Comparison of ENCODE assay signal across 8 cellular contexts in the genomic region with DNA sequence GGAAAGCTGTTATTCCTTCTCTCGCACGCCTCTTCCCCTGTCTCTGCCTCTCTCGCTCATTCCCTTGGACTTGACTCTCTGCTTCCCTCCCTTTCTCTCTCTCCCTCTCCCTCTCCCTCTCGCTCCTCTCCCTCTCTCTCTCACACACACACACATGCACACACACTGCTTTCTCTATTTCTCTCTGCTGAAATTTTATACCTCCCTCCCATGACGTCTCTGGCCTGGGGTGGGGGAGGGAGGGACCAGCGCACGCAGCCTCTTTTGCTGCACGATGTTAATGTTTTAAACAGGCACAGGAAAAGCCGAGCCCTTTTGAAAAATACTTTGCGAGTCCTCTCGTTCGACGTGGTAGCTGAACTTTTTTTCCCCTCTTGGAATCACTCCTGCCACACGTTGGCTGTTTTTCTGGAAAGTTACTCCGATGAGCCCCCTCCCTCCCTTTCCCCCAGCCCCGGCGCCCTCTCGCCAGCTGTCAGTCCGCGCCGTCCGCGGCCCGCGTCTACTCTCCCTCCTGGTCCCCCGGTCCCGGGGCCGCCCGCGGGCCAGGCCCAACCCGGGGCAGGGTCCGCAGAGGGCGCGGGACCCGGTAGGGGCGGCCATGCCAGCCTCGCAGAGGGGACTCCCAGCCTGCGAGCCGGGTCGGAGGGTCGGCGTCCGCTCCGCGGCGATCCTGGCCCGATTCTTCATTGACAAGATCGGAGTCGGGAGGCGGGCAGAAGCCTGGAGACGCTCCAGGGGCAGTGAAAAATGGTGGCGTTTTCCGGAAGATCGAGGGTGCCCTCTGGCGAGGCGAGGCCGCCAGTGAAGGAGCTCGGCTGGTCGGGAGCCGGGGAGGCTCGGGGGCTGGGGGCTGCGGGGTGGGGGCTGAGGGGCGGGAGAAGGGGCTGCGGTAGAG. TPM values are rescaled to one million over a fixed set of nuclear protein-coding genes. Genes with fewer than 3 reads are reported as not detected.
DNase-seq lines count a peak whose midpoint lies in the region; ATAC-seq and TF ChIP-seq lines count a peak whose summit lies in the region.

A gene (minus strand): TSS at position 170 of the 898 bp plus-strand sequence. CDS start 1,102 bp downstream, outside the sequence.

- H3K4me3 ChIP-seq in mammary epithelial cell (replicated peaks in 1 of 3; ENCODE audit: insufficient read depth in 1 of 3, low read depth in 2 of 3, low read length in 3 of 3) (peak within 1 kb of the TSS; percentile 57 to 62 (median 61)), skin epidermis (peak within 1 kb of the TSS; percentile 46 to 82 (median 66))

- peak within 1 kb of the TSS; percentile 86 for H3K4me2 ChIP-seq in mammary epithelial cell (ENCODE audit: insufficient read depth, low read depth, low read length)

- H3K27ac ChIP-seq in mammary epithelial cell (ENCODE audit: insufficient read depth, low read depth, low read length) (peak within 1 kb of the TSS; percentile 59), skin epidermis (peak within 1 kb of the TSS; percentile 71 to 95 (median 90))

- POLR2A ChIA-PET in WTC11 (lab: Charles Lee): interaction anchor here (1.0 to 1.1 kb wide), 2 partner anchors 75 to 82 kb away, joined by 3 to 5 read pairs; no protein-coding TSS in a partner anchor

- dilution Hi-C loops in mammary epithelial cell (cut with HindIII; ENCODE audit: low sequenced_read_pairs): no loop called here

- H3K4me1 ChIP-seq in mammary epithelial cell (ENCODE audit: insufficient read depth, low read length): peaks cover 34% of the 10 kb centered on the region

- H3K9ac ChIP-seq in mammary epithelial cell (ENCODE audit: insufficient read depth, low read length): peak within 1 kb of the TSS; percentile 73

- H3K27me3 ChIP-seq in mammary epithelial cell (ENCODE audit: insufficient read depth, low read length): no peaks in the 10 kb centered on the region

- peaks cover 12% of the 10 kb centered on the region for H3K79me2 ChIP-seq in mammary epithelial cell (ENCODE audit: insufficient read depth, low read length)

- no peaks in the 10 kb centered on the region for H3K9me3 Mint-ChIP-seq in WTC11
- H3K9me3 Mint-ChIP-seq in immature natural killer cell: no peaks in the 10 kb centered on the region

- peak; percentile 80 for TF ChIP-seq CTCF in GM10266 (IDR thresholded peaks at IDR 0.05; ENCODE audit: control insufficient read depth, insufficient read depth, low read depth, missing control alignments)
- peak; percentile 34; the same call in 1 of the 2 replicates for TF ChIP-seq CTCF in WTC11 (IDR thresholded peaks at IDR 0.05)
- peak; percentile 28 to 71 for TF ChIP-seq CTCF in mammary epithelial cell (conservative IDR thresholded peaks at IDR 0.05 in 1 of 2, IDR thresholded peaks at IDR 0.05 in 1 of 2; ENCODE audit: extremely low read depth in 1 of 2, insufficient read depth in 1 of 2, low read depth in 1 of 2, low read length in 2 of 2)

- peaks cover 46% of the 10 kb centered on the region for H3K4me1 Mint-ChIP-seq in WTC11
- peaks cover 48 to 51% of the 10 kb centered on the region in 2 donors for H3K4me1 Mint-ChIP-seq in immature natural killer cell

- intact Hi-C loops in mammary epithelial cell (cut with micrococcal nuclease): loop anchor here (1.0 to 10.0 kb wide), 7 partner anchors 76 to 675 kb away; a partner anchor contains a TSS

- BruUV-seq in mammary epithelial cell (replicated peaks; lab: Mats Ljungman, UMichigan): no TSS peak

- ATAC-seq in HG02943 (IDR thresholded peaks at IDR 0.05; ENCODE audit: low read depth, unreplicated experiment) (peak; percentile 44), WTC11 (peak; percentile 65), HG02840 (IDR thresholded peaks at IDR 0.05; ENCODE audit: low FRiP score, unreplicated experiment) (no peak)

- H3K27ac Mint-ChIP-seq in WTC11: no peak within 1 kb of the TSS; the same call in 1 of the 2 replicates
- peak within 1 kb of the TSS; percentile 89 to 100 (median 95) for H3K27ac Mint-ChIP-seq in immature natural killer cell

- peak within 1 kb of the TSS; percentile 95 for H2AFZ ChIP-seq in mammary epithelial cell (ENCODE audit: low read depth, low read length)

- CTCF ChIA-PET in WTC11 (lab: Charles Lee): interaction anchor here (0.6 to 10.6 kb wide), 49 partner anchors 8 to 554 kb away, joined by 3 to 307 read pairs (median 4); a partner anchor contains a TSS
- CTCF ChIA-PET in mammary epithelial cell (lab: Charles Lee; ENCODE audit: low non-redundant PET): interaction anchor here (0.5 to 1.4 kb wide), 5 partner anchors 75 to 273 kb away, joined by 3 to 20 read pairs (median 5); no protein-coding TSS in a partner anchor

- in situ Hi-C loops in mammary epithelial cell (cut with MboI; ENCODE audit: low sequenced_read_pairs in 2 of 2): loop anchor here (5.0 kb wide), 1 partner anchor 270 kb away; no protein-coding TSS in a partner anchor

- H3K36me3 ChIP-seq in mammary epithelial cell (ENCODE audit: insufficient read depth, low read length): no peaks in the 10 kb centered on the region

- no peaks in the 10 kb centered on the region for H4K20me1 ChIP-seq in mammary epithelial cell (ENCODE audit: insufficient read depth, low read length)

- H3K36me3 Mint-ChIP-seq in WTC11 (no peaks in the 10 kb centered on the region), immature natural killer cell (no peaks in the 10 kb centered on the region)

- H3K27me3 Mint-ChIP-seq in WTC11 (ENCODE audit: low read depth): peaks cover 39% of the 10 kb centered on the region
- peaks cover 7 to 18% (median 12%) of the 10 kb centered on the region in 3 donors for H3K27me3 Mint-ChIP-seq in immature natural killer cell (ENCODE audit: low read depth in 3 of 3)

- H3K4me3 Mint-ChIP-seq in WTC11: peak within 1 kb of the TSS; percentile 84
- peak within 1 kb of the TSS; percentile 87 to 96 (median 91) for H3K4me3 Mint-ChIP-seq in immature natural killer cell

- H3K9me3 ChIP-seq in mammary epithelial cell (replicated peaks; ENCODE audit: insufficient read depth, low read length): no peaks in the 10 kb centered on the region

- DNase-seq in GM10266 (ENCODE audit: extremely low spot score): peak; percentile 84
- peak; percentile 82 for DNase-seq in NCI-H2196 (lab: John Stamatoyannopoulos, UW; ENCODE audit: unreplicated experiment)
- DNase-seq in WTC11 (ENCODE audit: low spot score): peak; percentile 87
- peak; percentile 84 for DNase-seq in mammary epithelial cell
- DNase-seq in immature natural killer cell: peak; percentile 76 to 79 (median 79)

- 1% methylated on average over 26 of the region's 64 CpGs for WGBS in mammary epithelial cell (ENCODE audit: low coverage, missing lambda C conversion rate)

TF ChIP-seq in WTC11, 78 proteins besides CTCF, POLR2A, EP300 and RAD21 (continues in another document):
- TF ChIP-seq KAT7 (CRISPR knock-in tag; IDR thresholded peaks at IDR 0.05; ENCODE audit: borderline replicate concordance): 0 out of 2 replicates have a peak, but pooled peaks have one; percentile 58
- no peak for TF ChIP-seq SP1 (CRISPR knock-in tag; conservative IDR thresholded peaks at IDR 0.05)
- no peak for TF ChIP-seq ZNF219 (CRISPR knock-in tag; IDR thresholded peaks at IDR 0.05; ENCODE audit: borderline replicate concordance)
- TF ChIP-seq, protein P1, sequence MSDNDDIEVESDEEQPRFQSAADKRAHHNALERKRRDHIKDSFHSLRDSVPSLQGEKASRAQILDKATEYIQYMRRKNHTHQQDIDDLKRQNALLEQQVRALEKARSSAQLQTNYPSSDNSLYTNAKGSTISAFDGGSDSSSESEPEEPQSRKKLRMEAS (CRISPR knock-in tag; IDR thresholded peaks at IDR 0.05): 0 out of 2 replicates have a peak, but pooled peaks have one; percentile 45
- TF ChIP-seq OVOL2 (CRISPR knock-in tag; IDR thresholded peaks at IDR 0.05; ENCODE audit: borderline replicate concordance): no peak
- TF ChIP-seq GABPB1 (CRISPR knock-in tag; IDR thresholded peaks at IDR 0.05): 0 out of 2 replicates have a peak, but pooled peaks have one; percentile 16
- TF ChIP-seq, protein P2, sequence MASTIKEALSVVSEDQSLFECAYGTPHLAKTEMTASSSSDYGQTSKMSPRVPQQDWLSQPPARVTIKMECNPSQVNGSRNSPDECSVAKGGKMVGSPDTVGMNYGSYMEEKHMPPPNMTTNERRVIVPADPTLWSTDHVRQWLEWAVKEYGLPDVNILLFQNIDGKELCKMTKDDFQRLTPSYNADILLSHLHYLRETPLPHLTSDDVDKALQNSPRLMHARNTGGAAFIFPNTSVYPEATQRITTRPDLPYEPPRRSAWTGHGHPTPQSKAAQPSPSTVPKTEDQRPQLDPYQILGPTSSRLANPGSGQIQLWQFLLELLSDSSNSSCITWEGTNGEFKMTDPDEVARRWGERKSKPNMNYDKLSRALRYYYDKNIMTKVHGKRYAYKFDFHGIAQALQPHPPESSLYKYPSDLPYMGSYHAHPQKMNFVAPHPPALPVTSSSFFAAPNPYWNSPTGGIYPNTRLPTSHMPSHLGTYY (CRISPR knock-in tag; IDR thresholded peaks at IDR 0.05): no peak

RNA-seq across cellular contexts. Expression of the gene that starts here (rescaled TPM):
- total RNA-seq in WTC11 (2021): 1.1 to 1.7 TPM (median 1.2 TPM) in 3 replicates
- 1 to 10 TPM; 2.0 to 2.5 TPM for total RNA-seq in mammary epithelial cell
- 1.5 TPM for polyA plus RNA-seq in mammary epithelial cell
- 1.4 TPM for polyA minus RNA-seq in mammary epithelial cell
- polyA plus RNA-seq in immature natural killer cell: under 1 TPM in 2 of 3 donors, not detected in 1; 0.39 to 0.46 TPM

Comparison
In these comparisons a context has a peak if more than half of its experiments do, and no peak if none do; other contexts are left out.
1. Peak in DNase-seq in immature natural killer cell; RNA of the gene not detected or under 1 TPM.